In the genomic region with DNA sequence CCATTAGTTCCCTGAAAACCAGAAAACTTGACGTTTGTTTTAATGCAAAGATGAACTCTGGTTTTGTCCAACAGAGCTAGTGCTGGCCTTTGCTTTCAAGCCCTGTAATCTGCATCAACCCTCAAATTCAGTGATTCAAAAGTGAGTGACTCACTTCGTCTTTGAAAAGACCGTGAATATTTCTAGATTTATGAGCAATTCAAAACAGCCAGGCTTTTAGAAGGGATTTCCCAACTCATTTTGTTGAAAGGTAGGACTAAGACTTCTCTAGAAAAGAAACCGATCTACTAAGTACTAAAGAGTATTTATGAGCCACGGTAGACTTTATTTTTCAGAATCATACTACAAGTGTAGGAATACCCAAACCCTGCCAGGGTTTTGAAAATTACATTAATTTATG, we compare ENCODE assay signal across 10 cellular contexts.
A peak's percentile ranks its signal among the peaks of the same experiment; 100 is the strongest.
DNase-seq lines count a peak whose midpoint lies in the region; ATAC-seq and TF ChIP-seq lines count a peak whose summit lies in the region.
"Had no signal": no experiment of that assay in that cellular context is flagged by ENCODE, and none has a peak within 500 bp of the region (broad histone marks: within the 10 kb centered on the region; RNA-seq: fewer than 3 reads in every experiment).

No MANE protein-coding gene starts in this region.

- peaks cover 58% of the 10 kb centered on the region for H3K4me1 Mint-ChIP-seq in memory B cell
- peaks cover 56 to 59% of the 10 kb centered on the region in 2 donors for H3K4me1 Mint-ChIP-seq in immature natural killer cell

- peak; percentile 77 for DNase-seq in EH (ENCODE audit: low read depth)
- DNase-seq in HT1080 (ENCODE audit: low read depth) = peak; percentile 79
- peak; percentile 73 for DNase-seq in astrocyte of the spinal cord (ENCODE audit: low read depth, low spot score)
- DNase-seq in memory B cell (ENCODE audit: low spot score in 2 of 2) = no peak
- DNase-seq in Karpas-422 = no peak
- DNase-seq in immature natural killer cell = no peak
- DNase-seq: anterior cingulate cortex, midbrain had no signal

- H3K4me1 ChIP-seq in Karpas-422 (ENCODE audit: low read length) = no peaks in the 10 kb centered on the region

- H3K4me2 ChIP-seq in Karpas-422 (ENCODE audit: low read depth, low read length, poor library complexity, severe bottlenecking) = no peak overlapping the region

- in situ Hi-C loops in astrocyte of the spinal cord (cut with HindIII; ENCODE audit: low sequenced_read_pairs) = no loop called here

- H2AFZ ChIP-seq in Karpas-422 (ENCODE audit: low read length) = no peak overlapping the region

- no peaks in the 10 kb centered on the region for H3K9me2 ChIP-seq in Karpas-422 (replicated peaks; ENCODE audit: insufficient read depth, low read length)

- no peaks in the 10 kb centered on the region for H4K20me1 ChIP-seq in Karpas-422 (ENCODE audit: insufficient read depth, low read depth, low read length)

- H3K79me2 ChIP-seq in Karpas-422 (ENCODE audit: low read length) = no peaks in the 10 kb centered on the region

- no peak for ATAC-seq in memory B cell (ENCODE audit: low read depth)
- no peak for ATAC-seq in GM21515 (IDR thresholded peaks at IDR 0.05; ENCODE audit: unreplicated experiment)

- no peaks in the 10 kb centered on the region for H3K27me3 ChIP-seq in Karpas-422 (ENCODE audit: low read length)

- H3K27ac ChIP-seq in Karpas-422 (ENCODE audit: low read length) = no peak overlapping the region

- H3K4me3 ChIP-seq in astrocyte of the spinal cord (ENCODE audit: low read depth, low read length) (no peak overlapping the region), Karpas-422 (ENCODE audit: low read length) (no peak overlapping the region)

- H3K9ac ChIP-seq in Karpas-422 (ENCODE audit: low read length) = no peak overlapping the region

- H3K9me3 Mint-ChIP-seq in memory B cell = no peaks in the 10 kb centered on the region
- H3K9me3 Mint-ChIP-seq in immature natural killer cell = no peaks in the 10 kb centered on the region
- H3K9me3 Mint-ChIP-seq: T-helper 2 cell treated with Interferon-gamma antibody and Interleukin-4, amounts not matched to agents 5 μg/mL and 100 μg/mL, for 36 hours had no signal

- TF ChIP-seq CTCF in astrocyte of the spinal cord (IDR thresholded peaks at IDR 0.05; ENCODE audit: low read depth, low read length) = no peak

- H3K36me3 ChIP-seq in Karpas-422 (ENCODE audit: insufficient read depth, low read length) = no peaks in the 10 kb centered on the region

- no peaks in the 10 kb centered on the region for H3K9me3 ChIP-seq in Karpas-422 (ENCODE audit: low read length)

- peaks cover 2% of the 10 kb centered on the region for H3K36me3 Mint-ChIP-seq in memory B cell
- no peaks in the 10 kb centered on the region for H3K36me3 Mint-ChIP-seq in immature natural killer cell

- H3K4me3 Mint-ChIP-seq in memory B cell (no peak overlapping the region), immature natural killer cell (no peak overlapping the region)
- H3K4me3 Mint-ChIP-seq: T-helper 2 cell treated with Interferon-gamma antibody and Interleukin-4, amounts not matched to agents 5 μg/mL and 100 μg/mL, for 36 hours had no signal

- H3K27ac Mint-ChIP-seq in memory B cell (peak overlapping the region; percentile 91), immature natural killer cell (peak overlapping the region in 1 of 6 donors; percentile 5)

- H3K27me3 Mint-ChIP-seq in memory B cell = no peaks in the 10 kb centered on the region
- H3K27me3 Mint-ChIP-seq in immature natural killer cell (ENCODE audit: low read depth in 3 of 3) = peaks cover 0 to 5% (median 5%) of the 10 kb centered on the region in 3 donors

Comparison
In these comparisons a context has a peak if more than half of its experiments do, and no peak if none do; other contexts are left out.
1. DNase-seq: peak in EH (single experiment), HT1080 (single experiment) and astrocyte of the spinal cord (single experiment); none in memory B cell (0 of 2), Karpas-422 (single experiment) and immature natural killer cell (0 of 3).